6 cellular contexts compared by ENCODE assay signal in genomic region chr11:126268361-126268707, GRCh38. TPM values are rescaled to one million over a fixed set of nuclear protein-coding genes. Genes with fewer than 3 reads are reported as not detected.
DNase-seq lines count a peak whose midpoint lies in the region; TF ChIP-seq lines count a peak whose summit lies in the region.

No MANE protein-coding gene starts in this region.

- H4K20me1 ChIP-seq in fibroblast of lung (ENCODE audit: control insufficient read depth, extremely low read depth, insufficient read depth, low read length), result no peaks in the 10 kb centered on the region

- H3K79me2 ChIP-seq in fibroblast of lung (ENCODE audit: control insufficient read depth, insufficient read depth, low read length), result peaks cover 26% of the 10 kb centered on the region

- H3K27ac ChIP-seq in fibroblast of lung (ENCODE audit: insufficient read depth, low read length) (peak overlapping the region; percentile 90), subcutaneous abdominal adipose tissue (ENCODE audit: low read depth, low read length) (peak overlapping the region; percentile 87)

- peak overlapping the region; percentile 86 to 99 (median 98) for H3K4me3 ChIP-seq in fibroblast of lung (replicated peaks in 1 of 4; ENCODE audit: control extremely low read depth in 1 of 4, insufficient read depth in 1 of 4, low read depth in 3 of 4, low read length in 4 of 4)
- H3K4me3 ChIP-seq in subcutaneous abdominal adipose tissue (ENCODE audit: low read depth in 1 of 5, low read length in 5 of 5), result peak overlapping the region; percentile 89 to 97 (median 92)

- H3K9ac ChIP-seq in fibroblast of lung (ENCODE audit: insufficient read depth, low read length), result peak overlapping the region; percentile 97
- peak overlapping the region; percentile 85 to 96 (median 92) for H3K9ac ChIP-seq in subcutaneous abdominal adipose tissue (ENCODE audit: low read length in 5 of 5)

- H3K9me3 ChIP-seq in fibroblast of lung (ENCODE audit: control insufficient read depth, insufficient read depth, low read depth, low read length), result no peaks in the 10 kb centered on the region
- H3K9me3 ChIP-seq in subcutaneous abdominal adipose tissue (ENCODE audit: control insufficient read depth in 5 of 5, low read length in 5 of 5), result no peaks in the 10 kb centered on the region

- H3K4me1 ChIP-seq in fibroblast of lung (ENCODE audit: control insufficient read depth, extremely low read depth, insufficient read depth, low read length), result peaks cover 2% of the 10 kb centered on the region
- H3K4me1 ChIP-seq in subcutaneous abdominal adipose tissue (ENCODE audit: control insufficient read depth in 5 of 5, insufficient read depth in 5 of 5, low read length in 5 of 5), result peaks cover 7 to 20% (median 18%) of the 10 kb centered on the region in 5 donors

- H3K27me3 ChIP-seq in fibroblast of lung (ENCODE audit: control insufficient read depth, insufficient read depth, low read length) (no peaks in the 10 kb centered on the region), subcutaneous abdominal adipose tissue (ENCODE audit: control insufficient read depth in 5 of 5, insufficient read depth in 4 of 5, low read length in 5 of 5) (no peaks in the 10 kb centered on the region)

- TF ChIP-seq CTCF in fibroblast of lung (conservative IDR thresholded peaks at IDR 0.05 in 1 of 2, IDR thresholded peaks at IDR 0.05 in 1 of 2; ENCODE audit: low read depth in 1 of 2, low read length in 2 of 2), result no peak

- DNase-seq in COLO829 (ENCODE audit: low spot score) (peak; percentile 34), HuH-7.5 (ENCODE audit: low spot score) (peak; percentile 47), fibroblast of lung (ENCODE audit: low read depth in 2 of 2) (no peak), DMS53 treated with DMSO at 0.1 percent for 48 hours (lab: John Stamatoyannopoulos, UW; ENCODE audit: unreplicated experiment) (no peak), SIG-M5 treated with dmso at 0.1 percent for 504 hours (lab: John Stamatoyannopoulos, UW; ENCODE audit: unreplicated experiment) (no peak)

- H3K36me3 ChIP-seq in fibroblast of lung (ENCODE audit: control insufficient read depth, insufficient read depth, low read length) (peaks cover 35% of the 10 kb centered on the region), subcutaneous abdominal adipose tissue (ENCODE audit: control insufficient read depth in 5 of 5, insufficient read depth in 5 of 5, low read length in 5 of 5) (peaks cover 9 to 52% (median 46%) of the 10 kb centered on the region in 5 donors)

- peak overlapping the region; percentile 64 for H2AFZ ChIP-seq in fibroblast of lung (ENCODE audit: low read length)

- peak overlapping the region; percentile 88 for H3K4me2 ChIP-seq in fibroblast of lung (ENCODE audit: extremely low read depth, insufficient read depth, low read length)

RNA-seq across cellular contexts. Expression of gene SRPRA, which starts 0.4 kb away (rescaled TPM):
- total RNA-seq in fibroblast of lung, result 43.1 and 52.8 TPM in 2 replicates
- 134 and 160 TPM in 2 replicates for polyA plus RNA-seq in fibroblast of lung
- polyA plus RNA-seq in fibroblast of lung (2012), result 117 and 129 TPM in 2 replicates
- 193 and 214 TPM in 2 replicates for polyA minus RNA-seq in fibroblast of lung (ENCODE audit: low replicate concordance)

RNA-seq across cellular contexts. Expression of gene FOXRED1, which starts 0.6 kb away (rescaled TPM):
- 8.7 and 8.8 TPM in 2 replicates for total RNA-seq in fibroblast of lung
- polyA plus RNA-seq in fibroblast of lung, result 8.6 and 20.4 TPM in 2 replicates
- polyA plus RNA-seq in fibroblast of lung (2012), result 7.9 and 18.4 TPM in 2 replicates
- polyA minus RNA-seq in fibroblast of lung (ENCODE audit: low replicate concordance), result 18.1 and 35.6 TPM in 2 replicates

RNA-seq across cellular contexts. Expression of gene TIRAP, which starts 14.6 kb away (rescaled TPM):
- total RNA-seq in fibroblast of lung, result 3.3 and 4.8 TPM in 2 replicates
- polyA plus RNA-seq in fibroblast of lung, result 5.1 and 5.4 TPM in 2 replicates
- polyA plus RNA-seq in fibroblast of lung (2012), result 5.7 and 7.4 TPM in 2 replicates
- 16.3 and 17.4 TPM in 2 replicates for polyA minus RNA-seq in fibroblast of lung (ENCODE audit: low replicate concordance)

RNA-seq across cellular contexts. Expression of gene DCPS, which starts 35.5 kb away (rescaled TPM):
- total RNA-seq in fibroblast of lung, result 9.8 and 13.0 TPM in 2 replicates
- polyA plus RNA-seq in fibroblast of lung, result 22.7 and 40.8 TPM in 2 replicates
- 20.1 and 42.9 TPM in 2 replicates for polyA plus RNA-seq in fibroblast of lung (2012)
- 16.3 and 32.0 TPM in 2 replicates for polyA minus RNA-seq in fibroblast of lung (ENCODE audit: low replicate concordance)

RNA-seq across cellular contexts. Expression of gene FAM118B, which starts 56.8 kb away (rescaled TPM):
- total RNA-seq in fibroblast of lung, result 18.7 and 21.0 TPM in 2 replicates
- 27.5 and 30.3 TPM in 2 replicates for polyA plus RNA-seq in fibroblast of lung
- polyA plus RNA-seq in fibroblast of lung (2012), result 20.8 and 21.7 TPM in 2 replicates
- 1.7 and 3.9 TPM in 2 replicates for polyA minus RNA-seq in fibroblast of lung (ENCODE audit: low replicate concordance)

Comparison
In these comparisons a context has a peak if more than half of its experiments do, and no peak if none do; other contexts are left out.
1. DNase-seq: peak in COLO829 (single experiment) and HuH-7.5 (single experiment); none in fibroblast of lung (0 of 2), DMS53 treated with DMSO at 0.1 percent for 48 hours (single experiment) and SIG-M5 treated with dmso at 0.1 percent for 504 hours (single experiment).